Comparison of ENCODE assay signal across 8 cellular contexts in the genomic region with DNA sequence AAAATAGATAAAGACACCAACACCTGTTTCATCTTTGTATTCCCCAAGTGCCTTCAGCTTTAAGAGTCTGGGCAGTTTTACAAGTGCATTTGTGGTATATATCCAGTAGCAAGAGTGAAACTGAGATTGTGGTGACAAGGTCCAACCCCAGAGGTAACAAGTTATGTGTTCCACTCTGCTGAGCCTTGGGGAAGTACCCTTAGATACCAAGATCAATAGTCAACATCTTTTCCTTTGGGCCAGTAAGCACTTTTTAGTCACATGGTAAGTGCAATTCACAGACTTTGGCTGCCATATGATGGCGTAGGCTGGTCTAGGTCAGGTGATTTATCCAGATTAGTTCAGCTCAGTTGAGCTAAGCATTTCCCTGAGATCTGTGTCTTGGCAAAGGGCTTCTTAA. TPM values are rescaled to one million over a fixed set of nuclear protein-coding genes. Genes with fewer than 3 reads are reported as not detected.
A peak's percentile ranks its signal among the peaks of the same experiment; 100 is the strongest.
DNase-seq lines count a peak whose midpoint lies in the region; ATAC-seq, FAIRE-seq and TF ChIP-seq lines count a peak whose summit lies in the region.
"Not testable (repeated sequence)": the region's sequence is repeated elsewhere in the genome, so short reads cannot be mapped to it uniquely, and the experiment has no call there.

No MANE protein-coding gene starts in this region.

- H3K4me1 Mint-ChIP-seq in activated naive CD4-positive, alpha-beta T cell treated with anti-CD3 and anti-CD28 coated beads, Interleukin-2, amount 10 ng/mL, durations not matched to agents 7 days and 5 days: peaks cover 25% of the 10 kb centered on the region

- H3K79me2 ChIP-seq in OCI-LY7 (ENCODE audit: insufficient read depth, low read depth, low read length); keratinocyte (ENCODE audit: control insufficient read depth, insufficient read depth, low read length): not testable (repeated sequence)

- ATAC-seq in HG02571 (IDR thresholded peaks at IDR 0.05; ENCODE audit: unreplicated experiment) (peak; percentile 86), HG03159 (IDR thresholded peaks at IDR 0.05; ENCODE audit: unreplicated experiment) (peak; percentile 87)

- H3K9me3 ChIP-seq in OCI-LY7 (ENCODE audit: low read length); keratinocyte (ENCODE audit: control insufficient read depth, low read depth, low read length): not testable (repeated sequence)

- not testable (repeated sequence) for BruUV-seq in OCI-LY7 (replicated peaks; lab: Mats Ljungman, UMichigan)

- H3K9ac ChIP-seq in keratinocyte (ENCODE audit: control insufficient read depth, extremely low read depth, insufficient read depth, low read length): not testable (repeated sequence)

- H3K4me2 ChIP-seq in OCI-LY7 (ENCODE audit: low read length): peak overlapping the region; percentile 52
- not testable (repeated sequence) for H3K4me2 ChIP-seq in keratinocyte (ENCODE audit: control insufficient read depth, extremely low read depth, insufficient read depth, low read depth, low read length)

- H3K9me3 Mint-ChIP-seq in activated naive CD4-positive, alpha-beta T cell treated with anti-CD3 and anti-CD28 coated beads, Interleukin-2, amount 10 ng/mL, durations not matched to agents 7 days and 5 days: not testable (repeated sequence)

- peaks cover 14% of the 10 kb centered on the region for H3K4me1 ChIP-seq in OCI-LY7 (ENCODE audit: insufficient read depth, low read length, poor library complexity, severe bottlenecking)
- H3K4me1 ChIP-seq in keratinocyte (ENCODE audit: control insufficient read depth, extremely low read depth, insufficient read depth, low read length): not testable (repeated sequence)

- H3K27me3 Mint-ChIP-seq in activated naive CD4-positive, alpha-beta T cell treated with anti-CD3 and anti-CD28 coated beads, Interleukin-2, amount 10 ng/mL, durations not matched to agents 7 days and 5 days: peaks cover 16% of the 10 kb centered on the region

- not testable (repeated sequence) for H3K36me3 ChIP-seq in GM06990 (ENCODE audit: control insufficient read depth, insufficient read depth, low read length); OCI-LY7 (ENCODE audit: insufficient read depth, low read length); keratinocyte (ENCODE audit: control insufficient read depth in 2 of 2, extremely low read depth in 1 of 2, insufficient read depth in 2 of 2, low read length in 2 of 2)

- CTCF ChIA-PET in OCI-LY7 (lab: Charles Lee; ENCODE audit: unreplicated experiment); activated naive CD4-positive, alpha-beta T cell treated with anti-CD3 and anti-CD28 coated beads, Interleukin-2, amount 10 ng/mL, durations not matched to agents 7 days and 5 days (lab: Charles Lee): not testable (repeated sequence)

- H3K4me3 ChIP-seq in GM06990 (replicated peaks; ENCODE audit: low read depth, low read length); OCI-LY7 (ENCODE audit: low read depth, low read length, poor library complexity, severe bottlenecking); keratinocyte (ENCODE audit: control insufficient read depth in 2 of 3, extremely low read depth in 1 of 3, insufficient read depth in 2 of 3, low read depth in 1 of 3, low read length in 3 of 3): not testable (repeated sequence)

- H3K9me1 ChIP-seq in keratinocyte (ENCODE audit: control insufficient read depth, extremely low read depth, insufficient read depth, low read length): not testable (repeated sequence)

- FAIRE-seq in GM19239 (lab: Jason Lieb, UNC) (peak; percentile 100), keratinocyte (lab: Jason Lieb, UNC) (peak; percentile 81)

- H3K27ac Mint-ChIP-seq in activated naive CD4-positive, alpha-beta T cell treated with anti-CD3 and anti-CD28 coated beads, Interleukin-2, amount 10 ng/mL, durations not matched to agents 7 days and 5 days: peak overlapping the region; percentile 83

- not testable (repeated sequence) for H3K27me3 ChIP-seq in GM06990 (replicated peaks; ENCODE audit: control insufficient read depth, insufficient read depth, low read length); keratinocyte (ENCODE audit: control insufficient read depth, extremely low read depth, insufficient read depth, low read length)

- not testable (repeated sequence) for H4K20me1 ChIP-seq in OCI-LY7 (ENCODE audit: insufficient read depth, low read length); keratinocyte (ENCODE audit: control insufficient read depth, extremely low read depth, insufficient read depth, low read length)

- DNase-seq in GM06990 (ENCODE audit: extremely low read depth, insufficient read length): peak; percentile 79
- DNase-seq in GM19239 (ENCODE audit: insufficient read length, low spot score); keratinocyte (ENCODE audit: low read depth, low spot score): not testable (repeated sequence)
- DNase-seq in OCI-LY7 (ENCODE audit: low spot score): peak; percentile 63
- peak; percentile 57 for DNase-seq in activated naive CD4-positive, alpha-beta T cell treated with anti-CD3 and anti-CD28 coated beads, Interleukin-2, amount 10 ng/mL, durations not matched to agents 7 days and 5 days
- DNase-seq in stimulated activated CD4-positive, alpha-beta T cell treated with anti-CD3 and anti-CD28 coated beads, Interleukin-2, amount 100 ng/mL, for 24 hours: peak; percentile 10 to 39

- dilution Hi-C loops in keratinocyte (cut with MboI; ENCODE audit: extremely low pct_ligation_motif_present, low sequenced_read_pairs): not testable (repeated sequence)

- H3K27ac ChIP-seq in OCI-LY7 (ENCODE audit: low read depth, low read length, poor library complexity, severe bottlenecking): peak overlapping the region; percentile 32
- not testable (repeated sequence) for H3K27ac ChIP-seq in keratinocyte (ENCODE audit: control insufficient read depth, insufficient read depth, low read length)

- intact Hi-C loops in OCI-LY7 (cut with micrococcal nuclease; ENCODE audit: unreplicated experiment): not testable (repeated sequence)

- not testable (repeated sequence) for H3K9me2 ChIP-seq in OCI-LY7 (ENCODE audit: insufficient read depth, low read length)

- not testable (repeated sequence) for TF ChIP-seq CTCF in GM06990 (IDR thresholded peaks at IDR 0.05; ENCODE audit: insufficient read depth, low read length, poor library complexity, severe bottlenecking); OCI-LY7 (conservative IDR thresholded peaks at IDR 0.05; ENCODE audit: low read length); keratinocyte (optimal IDR thresholded peaks at IDR 0.05 in 1 of 3, IDR thresholded peaks at IDR 0.05 in 1 of 3, conservative IDR thresholded peaks at IDR 0.05 in 1 of 3; ENCODE audit: extremely low read depth in 1 of 3, insufficient read depth in 2 of 3, low read length in 3 of 3)

- POLR2A ChIA-PET in OCI-LY7 (lab: Charles Lee): interaction anchor here (0.8 to 1.7 kb wide), 5 partner anchors 12 to 25 kb away, joined by 3 to 4 read pairs (median 3); no protein-coding TSS in a partner anchor

- H3K4me3 Mint-ChIP-seq in activated naive CD4-positive, alpha-beta T cell treated with anti-CD3 and anti-CD28 coated beads, Interleukin-2, amount 10 ng/mL, durations not matched to agents 7 days and 5 days: not testable (repeated sequence)

- peak overlapping the region; percentile 89; the same call in 1 of the 2 replicates for H2AFZ ChIP-seq in OCI-LY7 (ENCODE audit: low read length)
- H2AFZ ChIP-seq in keratinocyte (ENCODE audit: control insufficient read depth, low read length): not testable (repeated sequence)

- H3K36me3 Mint-ChIP-seq in activated naive CD4-positive, alpha-beta T cell treated with anti-CD3 and anti-CD28 coated beads, Interleukin-2, amount 10 ng/mL, durations not matched to agents 7 days and 5 days: not testable (repeated sequence)

RNA-seq across cellular contexts. Expression of gene LGMN, which starts 19.8 kb away (rescaled TPM):
- total RNA-seq in OCI-LY7 (2014; rRNA removed; shearing (Covaris generic)): 24.8 and 27.7 TPM in 2 replicates
- total RNA-seq in OCI-LY7 (2022): 22.1 and 26.1 TPM in 2 replicates
- polyA plus RNA-seq in keratinocyte: 61.0 to 80.7 TPM (median 65.5 TPM) in 3 replicates
- 29.5 TPM for polyA plus RNA-seq in keratinocyte (2011; ENCODE audit: low read depth)
- 35.6 and 41.4 TPM in 2 replicates for polyA plus RNA-seq in keratinocyte (2011; cell fraction: cytosol; rRNA removed)
- 133 and 165 TPM in 2 replicates for polyA plus RNA-seq in keratinocyte (2011; cell fraction: nucleus; rRNA removed)
- 30.6 and 52.1 TPM in 2 replicates for polyA plus RNA-seq in keratinocyte (2012; ENCODE audit: low replicate concordance)
- polyA minus RNA-seq in keratinocyte: 44.6 to 49.5 TPM (median 45.4 TPM) in 3 replicates
- 20.9 TPM for polyA minus RNA-seq in keratinocyte (2011; cell fraction: cytosol; rRNA and poly(A)+ RNA removed)
- polyA minus RNA-seq in keratinocyte (2011; cell fraction: nucleus; rRNA and poly(A)+ RNA removed): 47.9 and 86.3 TPM in 2 replicates

RNA-seq across cellular contexts. Expression of gene GOLGA5, which starts 25.9 kb away (rescaled TPM):
- total RNA-seq in OCI-LY7 (2014; rRNA removed; shearing (Covaris generic)): 13.3 and 15.4 TPM in 2 replicates
- total RNA-seq in OCI-LY7 (2022): 19.8 and 22.3 TPM in 2 replicates
- polyA plus RNA-seq in keratinocyte: 30.3 to 37.8 TPM (median 30.6 TPM) in 3 replicates
- polyA plus RNA-seq in keratinocyte (2011; ENCODE audit: low read depth): 85.9 TPM
- polyA plus RNA-seq in keratinocyte (2011; cell fraction: cytosol; rRNA removed): 29.0 and 51.8 TPM in 2 replicates
- 27.3 and 32.1 TPM in 2 replicates for polyA plus RNA-seq in keratinocyte (2011; cell fraction: nucleus; rRNA removed)
- 20.5 and 24.5 TPM in 2 replicates for polyA plus RNA-seq in keratinocyte (2012; ENCODE audit: low replicate concordance)
- 7.4 to 20.7 TPM (median 11.5 TPM) in 3 replicates for polyA minus RNA-seq in keratinocyte
- 16.5 TPM for polyA minus RNA-seq in keratinocyte (2011; cell fraction: cytosol; rRNA and poly(A)+ RNA removed)
- 10.3 and 20.5 TPM in 2 replicates for polyA minus RNA-seq in keratinocyte (2011; cell fraction: nucleus; rRNA and poly(A)+ RNA removed)
